ENCODE assay signal across 21 cellular contexts in the genomic region with DNA sequence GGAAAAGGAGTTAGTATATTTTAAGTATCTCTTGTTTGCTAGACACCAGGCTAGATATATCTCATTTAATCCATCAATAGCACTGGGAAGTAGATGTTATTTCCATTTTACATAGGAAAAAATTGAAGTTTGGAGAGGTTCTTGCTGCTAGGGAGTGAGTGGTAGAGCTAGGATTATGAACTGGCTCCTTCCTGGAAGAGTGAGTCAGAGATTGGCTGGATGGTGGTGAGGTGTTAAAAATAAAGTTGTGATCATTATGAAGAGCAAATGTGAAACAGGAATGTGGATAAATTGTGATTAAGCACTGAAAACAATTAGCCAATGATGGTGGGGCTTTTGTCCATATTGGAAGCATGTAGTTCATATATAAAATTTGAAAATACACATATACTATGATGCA.
"Had no signal": no experiment of that assay in that cellular context is flagged by ENCODE, and none has a peak within 500 bp of the region (broad histone marks: within the 10 kb centered on the region; RNA-seq: fewer than 3 reads in every experiment).

No MANE protein-coding gene starts in this region.

- H3K36me3 Mint-ChIP-seq: activated CD4-positive, alpha-beta memory T cell treated with anti-CD3 and anti-CD28 coated beads for 36 hours had no signal

- H3K27ac ChIP-seq: adrenal gland, gastrocnemius medialis, heart left ventricle, left ventricle myocardium inferior, skin epidermis had no signal

- H3K4me3 Mint-ChIP-seq: activated CD4-positive, alpha-beta memory T cell treated with anti-CD3 and anti-CD28 coated beads for 36 hours; activated CD4-positive, alpha-beta T cell treated with anti-CD3 and anti-CD28 coated beads for 36 hours; activated T-helper 1 cell treated with anti-CD3 and anti-CD28 coated beads, Interleukin-12 subunit alpha, Interleukin-12 subunit beta, Interleukin-2, Interleukin-4 antibody, amounts not matched to agents 30 ng/mL and 10 ng/mL and 1 ng/mL, durations not matched to agents 14 hours and 24 hours and 36 hours; brain; stimulated activated naive CD8-positive, alpha-beta T cell treated with anti-CD3 and anti-CD28 coated beads, Interleukin-15, Interleukin-2, amounts not matched to agents 100 ng/mL and 50 ng/mL, for 24 hours; T-helper 2 cell treated with Interferon-gamma antibody and Interleukin-4, amounts not matched to agents 5 μg/mL and 100 μg/mL, for 36 hours; type B pancreatic cell; WTC11 had no signal

- H3K27me3 Mint-ChIP-seq: activated CD4-positive, alpha-beta memory T cell treated with anti-CD3 and anti-CD28 coated beads for 36 hours; stimulated activated naive CD8-positive, alpha-beta T cell treated with anti-CD3 and anti-CD28 coated beads, Interleukin-15, Interleukin-2, amounts not matched to agents 100 ng/mL and 50 ng/mL, for 24 hours; type B pancreatic cell had no signal

- H3K9me3 ChIP-seq: adrenal gland, gastrocnemius medialis had no signal

- H3K27ac Mint-ChIP-seq: activated CD4-positive, alpha-beta memory T cell treated with anti-CD3 and anti-CD28 coated beads for 36 hours; activated CD4-positive, alpha-beta T cell treated with anti-CD3 and anti-CD28 coated beads for 36 hours; activated naive CD4-positive, alpha-beta T cell treated with anti-CD3 and anti-CD28 coated beads, Interleukin-2, amount 50 U/mL, for 72 hours; activated T-helper 1 cell treated with anti-CD3 and anti-CD28 coated beads, Interleukin-12 subunit alpha, Interleukin-12 subunit beta, Interleukin-2, Interleukin-4 antibody, amounts not matched to agents 30 ng/mL and 10 ng/mL and 1 ng/mL, durations not matched to agents 14 hours and 24 hours and 36 hours; brain; stimulated activated naive CD8-positive, alpha-beta T cell treated with anti-CD3 and anti-CD28 coated beads, Interleukin-15, Interleukin-2, amounts not matched to agents 100 ng/mL and 50 ng/mL, for 24 hours; T-helper 2 cell treated with Interferon-gamma antibody and Interleukin-4, amounts not matched to agents 5 μg/mL and 100 μg/mL, for 36 hours; type B pancreatic cell; WTC11 had no signal

- ATAC-seq: activated CD4-positive, alpha-beta T cell treated with anti-CD3 and anti-CD28 coated beads for 36 hours; activated naive CD4-positive, alpha-beta T cell treated with anti-CD3 and anti-CD28 coated beads, Interleukin-2, amount 50 U/mL, for 72 hours; gastrocnemius medialis; heart left ventricle; right cardiac atrium; WTC11 had no signal

- H3K4me1 ChIP-seq: gastrocnemius medialis, heart left ventricle, left ventricle myocardium inferior had no signal

- H3K4me3 ChIP-seq: adrenal gland, gastrocnemius medialis, heart left ventricle, left ventricle myocardium inferior, skin epidermis had no signal

- H3K36me3 ChIP-seq: adrenal gland, gastrocnemius medialis, heart left ventricle, left ventricle myocardium inferior had no signal

- H3K27me3 ChIP-seq: adrenal gland, gastrocnemius medialis, heart left ventricle had no signal

- DNase-seq: activated CD4-positive, alpha-beta memory T cell treated with anti-CD3 and anti-CD28 coated beads for 36 hours; activated CD4-positive, alpha-beta T cell treated with anti-CD3 and anti-CD28 coated beads for 36 hours; activated gamma-delta T cell treated with Interleukin-2 at 50 U/mL for 16 hours; activated T-cell treated with anti-CD3 and anti-CD28 coated beads for 4 hours; adrenal gland; caudate nucleus; gastrocnemius medialis; heart left ventricle; left ventricle myocardium inferior; mammary epithelial cell; midbrain; occipital lobe; right cardiac atrium had no signal

- H3K4me1 Mint-ChIP-seq: activated CD4-positive, alpha-beta T cell treated with anti-CD3 and anti-CD28 coated beads for 36 hours; brain; WTC11 had no signal
